In genomic region chr11:134518616-134519389, GRCh38 we compare ENCODE assay signal across 20 cellular contexts.
"Had no signal": no experiment of that assay in that cellular context is flagged by ENCODE, and none has a peak within 500 bp of the region (broad histone marks: within the 10 kb centered on the region; RNA-seq: fewer than 3 reads in every experiment).

No MANE protein-coding gene starts in this region.

- H3K27me3 Mint-ChIP-seq: activated CD4-positive, alpha-beta T cell treated with anti-CD3 and anti-CD28 coated beads, Interleukin-2, amount 10 ng/mL, durations not matched to agents 24 days and 14 days; activated T-cell treated with anti-CD3 and anti-CD28 coated beads, Interleukin-2, amount 50 U/mL, for 24 hours; stimulated activated naive CD8-positive, alpha-beta T cell treated with anti-CD3 and anti-CD28 coated beads, Interleukin-15, Interleukin-2, amounts not matched to agents 100 ng/mL and 50 ng/mL, for 24 hours had no signal

- H3K4me3 ChIP-seq: esophagus muscularis mucosa, gastroesophageal sphincter had no signal

- H3K4me3 Mint-ChIP-seq: activated CD4-positive, alpha-beta T cell treated with anti-CD3 and anti-CD28 coated beads, Interleukin-2, amount 10 ng/mL, durations not matched to agents 24 days and 14 days; activated CD8-positive, alpha-beta T cell treated with anti-CD3 and anti-CD28 coated beads, Interleukin-2, amount 10 ng/mL, durations not matched to agents 7 days and 5 days; activated T-cell treated with anti-CD3 and anti-CD28 coated beads, Interleukin-2, amount 50 U/mL, for 24 hours; nephron; stimulated activated naive CD8-positive, alpha-beta T cell treated with anti-CD3 and anti-CD28 coated beads, Interleukin-15, Interleukin-2, amounts not matched to agents 100 ng/mL and 50 ng/mL, for 24 hours had no signal

- H3K9me3 ChIP-seq: esophagus muscularis mucosa, gastroesophageal sphincter had no signal

- DNase-seq: activated CD4-positive, alpha-beta T cell treated with anti-CD3 and anti-CD28 coated beads, Interleukin-2, amount 10 ng/mL, durations not matched to agents 24 days and 14 days; activated CD8-positive, alpha-beta T cell treated with anti-CD3 and anti-CD28 coated beads, Interleukin-2, amount 10 ng/mL, durations not matched to agents 7 days and 5 days; activated T-cell treated with anti-CD3 and anti-CD28 coated beads, Interleukin-2, amount 50 U/mL, for 24 hours; dermis blood vessel endothelial cell; effector memory CD4-positive, alpha-beta T cell; left cardiac atrium; midbrain; occipital lobe; retina; stimulated activated CD4-positive, alpha-beta T cell treated with anti-CD3 and anti-CD28 coated beads, Interleukin-15, amount 100 ng/mL, for 24 hours; stimulated activated CD4-positive, alpha-beta T cell treated with anti-CD3 and anti-CD28 coated beads, Interleukin-2, amount 100 ng/mL, for 48 hours; T-helper 1 cell; T-helper 9 cell; trophoblast cell had no signal

- H3K4me1 ChIP-seq: esophagus muscularis mucosa, gastroesophageal sphincter had no signal

- H3K9me3 Mint-ChIP-seq: activated CD4-positive, alpha-beta T cell treated with anti-CD3 and anti-CD28 coated beads, Interleukin-2, amount 10 ng/mL, durations not matched to agents 24 days and 14 days; activated naive CD4-positive, alpha-beta T cell treated with anti-CD3 and anti-CD28 coated beads, Interleukin-2, amount 50 U/mL, for 72 hours; activated T-cell treated with anti-CD3 and anti-CD28 coated beads, Interleukin-2, amount 50 U/mL, for 24 hours; activated T-helper 2 cell treated with anti-CD3 and anti-CD28 coated beads, Interferon-gamma antibody, Interleukin-2, Interleukin-4, amounts not matched to agents 10 μg/mL and 5 μg/mL and 100 μg/mL, durations not matched to agents 14 hours and 24 hours and 36 hours; nephron; stimulated activated naive CD8-positive, alpha-beta T cell treated with anti-CD3 and anti-CD28 coated beads, Interleukin-15, Interleukin-2, amounts not matched to agents 100 ng/mL and 50 ng/mL, for 24 hours had no signal

- H3K27ac ChIP-seq: esophagus muscularis mucosa, gastroesophageal sphincter had no signal

- H3K27ac Mint-ChIP-seq: activated CD4-positive, alpha-beta T cell treated with anti-CD3 and anti-CD28 coated beads, Interleukin-2, amount 10 ng/mL, durations not matched to agents 24 days and 14 days; activated CD8-positive, alpha-beta T cell treated with anti-CD3 and anti-CD28 coated beads, Interleukin-2, amount 10 ng/mL, durations not matched to agents 7 days and 5 days; activated naive CD4-positive, alpha-beta T cell treated with anti-CD3 and anti-CD28 coated beads, Interleukin-2, amount 50 U/mL, for 72 hours; activated T-cell treated with anti-CD3 and anti-CD28 coated beads, Interleukin-2, amount 50 U/mL, for 24 hours; activated T-helper 2 cell treated with anti-CD3 and anti-CD28 coated beads, Interferon-gamma antibody, Interleukin-2, Interleukin-4, amounts not matched to agents 10 μg/mL and 5 μg/mL and 100 μg/mL, durations not matched to agents 14 hours and 24 hours and 36 hours; nephron; stimulated activated naive CD8-positive, alpha-beta T cell treated with anti-CD3 and anti-CD28 coated beads, Interleukin-15, Interleukin-2, amounts not matched to agents 100 ng/mL and 50 ng/mL, for 24 hours had no signal

- H3K36me3 ChIP-seq: esophagus muscularis mucosa, gastroesophageal sphincter had no signal

- H3K36me3 Mint-ChIP-seq: activated naive CD4-positive, alpha-beta T cell treated with anti-CD3 and anti-CD28 coated beads, Interleukin-2, amount 50 U/mL, for 72 hours had no signal

- ATAC-seq: activated CD8-positive, alpha-beta T cell treated with anti-CD3 and anti-CD28 coated beads, Interleukin-2, amount 10 ng/mL, durations not matched to agents 7 days and 5 days; activated naive CD4-positive, alpha-beta T cell treated with anti-CD3 and anti-CD28 coated beads, Interleukin-2, amount 50 U/mL, for 72 hours; gastroesophageal sphincter had no signal

- H3K4me1 Mint-ChIP-seq: activated CD4-positive, alpha-beta T cell treated with anti-CD3 and anti-CD28 coated beads, Interleukin-2, amount 10 ng/mL, durations not matched to agents 24 days and 14 days; nephron had no signal
